Comparison of ENCODE assay signal across 8 cellular contexts in genomic region chr7:5636914-5637313, GRCh38. TPM values are rescaled to one million over a fixed set of nuclear protein-coding genes. Genes with fewer than 3 reads are reported as not detected.
DNase-seq lines count a peak whose midpoint lies in the region; ATAC-seq and TF ChIP-seq lines count a peak whose summit lies in the region.

No MANE protein-coding gene starts in this region.

- H3K36me3 Mint-ChIP-seq in H9 (ENCODE audit: insufficient read depth in 1 of 3, low read depth in 3 of 3): peaks cover 11 to 32% (median 26%) of the 10 kb centered on the region in 3 experiments; a peak in 6 of 7 replicates

- no peak overlapping the region for H3K14ac ChIP-seq in H9 (ENCODE audit: insufficient read depth, low read length)

- no peak overlapping the region for H2BK5ac ChIP-seq in H9 (ENCODE audit: insufficient read length, low read length)

- H3K9me3 Mint-ChIP-seq in H9: no peaks in the 10 kb centered on the region

- peak overlapping the region in 1 of 2 experiments; percentile 30; a peak in 2 of 5 replicates for H3K4me3 Mint-ChIP-seq in H9

- H3K79me1 ChIP-seq in H9 (ENCODE audit: insufficient read depth, low read depth, low read length, poor library complexity, severe bottlenecking): no peaks in the 10 kb centered on the region

- H2BK20ac ChIP-seq in H9 (ENCODE audit: low read depth, low read length, poor library complexity, severe bottlenecking): no peak overlapping the region

- H3K27ac Mint-ChIP-seq in H9: peak overlapping the region; percentile 62 to 73 (median 65)

- peaks cover 1% of the 10 kb centered on the region; the same call in 1 of the 2 replicates for H3K27me3 Mint-ChIP-seq in H9 (ENCODE audit: low read depth)

- no peak overlapping the region for H3K56ac ChIP-seq in H9 (ENCODE audit: insufficient read length, low read depth, low read length)

- no peaks in the 10 kb centered on the region for H3K9me3 ChIP-seq in H9 (ENCODE audit: control insufficient read depth, low read depth, low read length)

- no peaks in the 10 kb centered on the region for H3K79me2 ChIP-seq in H9 (ENCODE audit: insufficient read depth, low read length)

- no peak overlapping the region for H3K23ac ChIP-seq in H9 (ENCODE audit: insufficient read length, low read depth, low read length)

- no peak overlapping the region for H4K5ac ChIP-seq in H9 (ENCODE audit: insufficient read length, low read depth, low read length)

- H2BK12ac ChIP-seq in H9 (ENCODE audit: insufficient read length, low read depth, low read length): no peak overlapping the region

- WGBS in H9 (ENCODE audit: extremely low coverage, insufficient read length, low lambda C conversion rate): no CpG with 5 or more reads among the region's 6 CpGs

- H2BK120ac ChIP-seq in H9 (ENCODE audit: low read depth, low read length, poor library complexity, severe bottlenecking): no peak overlapping the region

- no peak overlapping the region for H3T11ph ChIP-seq in H9 (ENCODE audit: low read length)

- ATAC-seq in HG02884 (IDR thresholded peaks at IDR 0.05; ENCODE audit: unreplicated experiment): no peak
- no peak for ATAC-seq in GM18502 (IDR thresholded peaks at IDR 0.05; ENCODE audit: poor library complexity, unreplicated experiment)

- H3K23me2 ChIP-seq in H9 (ENCODE audit: insufficient read length, low read depth, low read length, poor library complexity, severe bottlenecking): no peaks in the 10 kb centered on the region

- no peak overlapping the region for H3K9ac ChIP-seq in H9 (ENCODE audit: extremely low read depth, insufficient read length, low read length)

- no peak overlapping the region for H3K27ac ChIP-seq in H9 (ENCODE audit: insufficient read length, low read depth, low read length)
- peak overlapping the region; percentile 86 for H3K27ac ChIP-seq in angular gyrus (ENCODE audit: low read depth, low read length)

- no peak overlapping the region for H4K91ac ChIP-seq in H9 (ENCODE audit: insufficient read length, low read depth, low read length)

- no peak overlapping the region for H2AK5ac ChIP-seq in H9 (ENCODE audit: insufficient read length, low read length)

- H3K4me3 ChIP-seq in skeletal muscle cell (ENCODE audit: low read depth, low read length): no peak overlapping the region

- H3K4me1 Mint-ChIP-seq in H9: peaks cover 48 to 57% of the 10 kb centered on the region in 2 experiments

- in situ Hi-C loops in GM13977 (cut with MboI; ENCODE audit: low pct_unique_long_range_greater_than_20kb, low sequenced_read_pairs, unreplicated experiment): no loop called here

- no peaks in the 10 kb centered on the region for H4K20me1 ChIP-seq in H9 (ENCODE audit: control insufficient read depth, insufficient read depth, insufficient read length)

- H3K18ac ChIP-seq in H9 (ENCODE audit: insufficient read length, low read depth, low read length): peak overlapping the region; percentile 3

- H3K4me2 ChIP-seq in H9 (ENCODE audit: insufficient read depth, insufficient read length, low read length): no peak overlapping the region

- H2AFZ ChIP-seq in H9 (ENCODE audit: low read length): no peak overlapping the region

- DNase-seq in H9 (no peak), hippocampal formation (lab: John Stamatoyannopoulos, UW) (peak; percentile 45 to 47), skeletal muscle cell (ENCODE audit: low read depth) (peak; percentile 89), NCI-H510A treated with DMSO at 0.1 percent for 48 hours (lab: John Stamatoyannopoulos, UW) (no peak), GM13977 (ENCODE audit: low spot score) (no peak)

- no peak overlapping the region for H4K8ac ChIP-seq in H9 (replicated peaks; ENCODE audit: insufficient read length, low read depth, low read length)

- peaks cover 12% of the 10 kb centered on the region; the same call in 1 of the 2 replicates for H3K4me1 ChIP-seq in H9 (ENCODE audit: insufficient read depth, low read length)

- TF ChIP-seq CTCF in H9 (conservative IDR thresholded peaks at IDR 0.05): no peak
- TF ChIP-seq CTCF in GM13977 (IDR thresholded peaks at IDR 0.05; ENCODE audit: extremely low read depth, insufficient read depth, missing control alignments): no peak

- H3K4ac ChIP-seq in H9 (ENCODE audit: low read depth, low read length): no peak overlapping the region

- H3K27me3 ChIP-seq in H9 (ENCODE audit: insufficient read depth, low read length): no peaks in the 10 kb centered on the region

- no peak overlapping the region for H2BK15ac ChIP-seq in H9 (ENCODE audit: low read depth, low read length)

RNA-seq across cellular contexts. Expression of gene FSCN1, which starts 44.3 kb away (rescaled TPM):
- total RNA-seq in H9 (2021): 293 and 302 TPM in 2 replicates

Comparison
In these comparisons a context has a peak if more than half of its experiments do, and no peak if none do; other contexts are left out.
1. DNase-seq: peak in hippocampal formation (2 of 2) and skeletal muscle cell (single experiment); none in H9 (single experiment), NCI-H510A treated with DMSO at 0.1 percent for 48 hours (single experiment) and GM13977 (single experiment).